Comparison of ENCODE assay signal across 8 cellular contexts in genomic region chr2:238203104-238203972, GRCh38. TPM values are rescaled to one million over a fixed set of nuclear protein-coding genes. Genes with fewer than 3 reads are reported as not detected.
DNase-seq lines count a peak whose midpoint lies in the region; ATAC-seq and TF ChIP-seq lines count a peak whose summit lies in the region.

Gene ILKAP, minus strand, starts transcription at chr2:238203695. Its CDS starts 142 bp downstream, at chr2:238203553.

- peaks cover 11% of the 10 kb centered on the region for H3K4me1 ChIP-seq in HAP-1
- H3K4me1 ChIP-seq in MM.1S (ENCODE audit: low read length): peaks cover 14% of the 10 kb centered on the region
- H3K4me1 ChIP-seq in SJSA1 (replicated peaks): peaks cover 17% of the 10 kb centered on the region
- H3K4me1 ChIP-seq in foreskin keratinocyte: peaks cover 7% of the 10 kb centered on the region
- H3K4me1 ChIP-seq in neuron (ENCODE audit: insufficient read depth, low read length): peaks cover 11% of the 10 kb centered on the region
- H3K4me1 ChIP-seq in subcutaneous abdominal adipose tissue (ENCODE audit: control insufficient read depth in 5 of 5, insufficient read depth in 5 of 5, low read length in 5 of 5): peaks cover 3 to 38% (median 29%) of the 10 kb centered on the region in 5 donors

- H3K36me3 ChIP-seq in HAP-1 (replicated peaks) (0 out of 2 replicates have a peak, but pooled peaks cover 5% of the 10 kb centered on the region), MM.1S (replicated peaks; ENCODE audit: insufficient read depth, low read length) (no peaks in the 10 kb centered on the region), SJSA1 (peaks cover 27% of the 10 kb centered on the region), neuron (ENCODE audit: insufficient read depth, low read length) (no peaks in the 10 kb centered on the region), subcutaneous abdominal adipose tissue (ENCODE audit: control insufficient read depth in 5 of 5, insufficient read depth in 5 of 5, low read length in 5 of 5) (peaks cover 0 to 2% (median 0%) of the 10 kb centered on the region in 5 donors)

- H3K27ac ChIP-seq in MM.1S (ENCODE audit: low read length): peak within 1 kb of the TSS; percentile 49; the same call in 1 of the 2 replicates
- peak within 1 kb of the TSS; percentile 67 for H3K27ac ChIP-seq in SJSA1
- H3K27ac ChIP-seq in foreskin keratinocyte: peak within 1 kb of the TSS; percentile 85
- peak within 1 kb of the TSS; percentile 74 for H3K27ac ChIP-seq in subcutaneous abdominal adipose tissue (ENCODE audit: low read depth, low read length)

- H2AFZ ChIP-seq in MM.1S (ENCODE audit: low read length) (peak within 1 kb of the TSS; percentile 97), neuron (ENCODE audit: low read depth, low read length) (peak within 1 kb of the TSS; percentile 81)

- TF ChIP-seq CTCF in MM.1S (IDR thresholded peaks at IDR 0.05; ENCODE audit: low read length) (no peak), foreskin keratinocyte (conservative IDR thresholded peaks at IDR 0.05) (no peak)

- H3K4me3 ChIP-seq in HAP-1 (peak within 1 kb of the TSS; percentile 49), MM.1S (ENCODE audit: low read length) (peak within 1 kb of the TSS; percentile 89), SJSA1 (peak within 1 kb of the TSS; percentile 100), neuron (ENCODE audit: low read length) (peak within 1 kb of the TSS; percentile 86), subcutaneous abdominal adipose tissue (ENCODE audit: low read depth in 1 of 5, low read length in 5 of 5) (peak within 1 kb of the TSS; percentile 73 to 83 (median 79))

- H3K79me2 ChIP-seq in MM.1S (ENCODE audit: low read length): peaks cover 48% of the 10 kb centered on the region

- H3K27me3 ChIP-seq in HAP-1 (ENCODE audit: low read depth) (no peaks in the 10 kb centered on the region), MM.1S (replicated peaks; ENCODE audit: insufficient read depth, low read length) (no peaks in the 10 kb centered on the region), SJSA1 (replicated peaks) (peaks cover 5% of the 10 kb centered on the region; the same call in 1 of the 2 replicates), foreskin keratinocyte (no peaks in the 10 kb centered on the region), neuron (ENCODE audit: insufficient read depth, low read length) (peaks cover 18% of the 10 kb centered on the region), subcutaneous abdominal adipose tissue (ENCODE audit: control insufficient read depth in 5 of 5, insufficient read depth in 4 of 5, low read length in 5 of 5) (no peaks in the 10 kb centered on the region)

- DNase-seq in GDM1 (lab: John Stamatoyannopoulos, UW) (peak; percentile 82), HAP-1 (ENCODE audit: low spot score in 2 of 2) (peak; percentile 81 to 90), MM.1S (peak; percentile 90), SJSA1 (ENCODE audit: low read depth in 1 of 2, low spot score in 2 of 2) (peak; percentile 74 to 87), foreskin keratinocyte (peak; percentile 17 to 42)
- DNase-seq in activated gamma-delta T cell treated with anti-CD3 and anti-CD28 coated beads, Interleukin-2, amount 50 U/mL, for 16 hours (ENCODE audit: low read depth): peak; percentile 81

- H3K9ac ChIP-seq in MM.1S (ENCODE audit: low read length) (peak within 1 kb of the TSS; percentile 81), subcutaneous abdominal adipose tissue (ENCODE audit: low read length in 5 of 5) (peak within 1 kb of the TSS; percentile 60 to 96 (median 89))

- H3K9me3 ChIP-seq in HAP-1 (peaks cover 11% of the 10 kb centered on the region), MM.1S (replicated peaks; ENCODE audit: insufficient read depth, low read length) (no peaks in the 10 kb centered on the region), SJSA1 (replicated peaks) (peaks cover 6% of the 10 kb centered on the region; the same call in 1 of the 2 replicates), neuron (ENCODE audit: low read length) (peaks cover 4% of the 10 kb centered on the region), subcutaneous abdominal adipose tissue (ENCODE audit: control insufficient read depth in 5 of 5, low read length in 5 of 5) (no peaks in the 10 kb centered on the region)

- ATAC-seq in foreskin keratinocyte: peak; percentile 96

- no peaks in the 10 kb centered on the region for H3F3A ChIP-seq in MM.1S (ENCODE audit: insufficient read depth, low read length)

- no peaks in the 10 kb centered on the region for H3K9me2 ChIP-seq in MM.1S (replicated peaks; ENCODE audit: insufficient read depth, low read length)

- H3K4me2 ChIP-seq in MM.1S (ENCODE audit: low read depth, low read length): peak within 1 kb of the TSS; percentile 96

- in situ Hi-C loops in HAP-1 (cut with MboI; ENCODE audit: low sequenced_read_pairs): no loop called here

- peaks cover 32% of the 10 kb centered on the region for H4K20me1 ChIP-seq in MM.1S (ENCODE audit: insufficient read depth, low read length)

RNA-seq across cellular contexts. Expression of gene ILKAP, which starts in this region (rescaled TPM):
- total RNA-seq in SJSA1 (2014; rRNA removed; shearing (Covaris generic)): 14.5 and 20.2 TPM in 2 replicates
- total RNA-seq in foreskin keratinocyte: 31.8 and 35.3 TPM in 2 replicates
- polyA plus RNA-seq in foreskin keratinocyte: 41.1 and 44.2 TPM in 2 replicates

Comparison
In these comparisons a context has a peak if more than half of its experiments do, and no peak if none do; other contexts are left out.
1. Peak in every context shown above with its lines: DNase-seq, ATAC-seq, H3K4me3 ChIP-seq and H3K27ac ChIP-seq.
2. DNase-seq: peak in every context shown above with its lines; median percentile 90 in MM.1S; 86 in HAP-1; 82 in GDM1; 81 in activated gamma-delta T cell treated with anti-CD3 and anti-CD28 coated beads, Interleukin-2, amount 50 U/mL, for 16 hours; 80 in SJSA1; 30 in foreskin keratinocyte.
3. H3K4me3 ChIP-seq: peak in every context shown above with its lines; median percentile 100 in SJSA1; 89 in MM.1S; 86 in neuron; 79 in subcutaneous abdominal adipose tissue; 49 in HAP-1.